Comparison of ENCODE assay signal across 15 cellular contexts in genomic region chr1:159996653-159997052, GRCh38. TPM values are rescaled to one million over a fixed set of nuclear protein-coding genes. Genes with fewer than 3 reads are reported as not detected.
DNase-seq lines count a peak whose midpoint lies in the region; ATAC-seq, FAIRE-seq and TF ChIP-seq lines count a peak whose summit lies in the region.
"Had no signal": no experiment of that assay in that cellular context is flagged by ENCODE, and none has a peak within 500 bp of the region (broad histone marks: within the 10 kb centered on the region; RNA-seq: fewer than 3 reads in every experiment).

No MANE protein-coding gene starts in this region.

- no peaks in the 10 kb centered on the region for H3K36me3 ChIP-seq in astrocyte (ENCODE audit: insufficient read depth, low read length)

- H3K27ac ChIP-seq in astrocyte (ENCODE audit: low read depth, low read length), result peak overlapping the region; percentile 62
- H3K27ac ChIP-seq: HL-60 had no signal

- intact Hi-C loops in Right ventricle myocardium inferior (cut with DNase I) (no loop called here), cardiac septum (cut with DNase I) (no loop called here), left ventricle myocardium superior (cut with micrococcal nuclease) (no loop called here)

- no peaks in the 10 kb centered on the region for H3K9me3 Mint-ChIP-seq in astrocyte (ENCODE audit: unreplicated experiment)

- H3K4me2 ChIP-seq in astrocyte (ENCODE audit: low read length), result peak overlapping the region; percentile 65

- TF ChIP-seq CTCF in astrocyte (IDR thresholded peaks at IDR 0.05; ENCODE audit: insufficient read depth, low read depth, low read length), result no peak

- FAIRE-seq in astrocyte (lab: Jason Lieb, UNC) (peak; percentile 45), urothelium cell line (lab: Jason Lieb, UNC) (peak; percentile 42)

- H3K4me1 Mint-ChIP-seq in astrocyte (ENCODE audit: low read depth, unreplicated experiment), result peaks cover 29% of the 10 kb centered on the region

- H3K27ac Mint-ChIP-seq in astrocyte (ENCODE audit: unreplicated experiment), result peak overlapping the region; percentile 19

- H3K27me3 ChIP-seq in astrocyte (ENCODE audit: insufficient read depth, low read length), result no peaks in the 10 kb centered on the region

- no peaks in the 10 kb centered on the region for H3K36me3 Mint-ChIP-seq in astrocyte (ENCODE audit: low read depth, unreplicated experiment)

- H3K9me3 ChIP-seq in astrocyte (ENCODE audit: insufficient read depth, low read depth, low read length), result no peaks in the 10 kb centered on the region

- DNase-seq in Right ventricle myocardium inferior (ENCODE audit: missing footprints), result no peak
- no peak for DNase-seq in cardiac septum (ENCODE audit: low spot score)
- DNase-seq in astrocyte (ENCODE audit: low read depth), result peak; percentile 94
- no peak for DNase-seq in left ventricle myocardium superior
- peak; percentile 77 for DNase-seq in urothelium cell line (ENCODE audit: low spot score)
- no peak for DNase-seq in HUDEP-2 (lab: John Stamatoyannopoulos, UW; ENCODE audit: unreplicated experiment in 76 of 76)
- DNase-seq in stimulated activated CD4-positive, alpha-beta T cell treated with anti-CD3 and anti-CD28 coated beads, Interleukin-4, amount 100 ng/mL, for 24 hours, result no peak
- DNase-seq: activated T-cell treated with anti-CD3 and anti-CD28 coated beads, Interleukin-2, amount 50 U/mL, for 1 hour; caudate nucleus; NCI-H1930 had no signal

- peak overlapping the region; percentile 2 for H3K4me3 ChIP-seq in astrocyte (ENCODE audit: insufficient read depth, low read depth, low read length)

- peak overlapping the region; percentile 12 for H3K9ac ChIP-seq in astrocyte (ENCODE audit: low read length)

- peaks cover 8% of the 10 kb centered on the region for H3K4me1 ChIP-seq in astrocyte (ENCODE audit: insufficient read depth, low read length)

- no peak overlapping the region for H2AFZ ChIP-seq in astrocyte (ENCODE audit: low read depth, low read length)

- no peaks in the 10 kb centered on the region for H4K20me1 ChIP-seq in astrocyte (ENCODE audit: insufficient read depth, low read length)

- no peak overlapping the region for H3K4me3 Mint-ChIP-seq in astrocyte (ENCODE audit: unreplicated experiment)

- peaks cover 3% of the 10 kb centered on the region for H3K27me3 Mint-ChIP-seq in astrocyte (ENCODE audit: low read depth, unreplicated experiment)

- ATAC-seq in Right ventricle myocardium inferior (peak; percentile 70), left ventricle myocardium superior (peak; percentile 92), GM21526 (IDR thresholded peaks at IDR 0.05; ENCODE audit: low FRiP score, unreplicated experiment) (no peak)
- ATAC-seq: sciatic nerve had no signal

- H3K79me2 ChIP-seq in astrocyte (ENCODE audit: insufficient read depth, low read length), result no peaks in the 10 kb centered on the region

RNA-seq across cellular contexts. Expression of gene PIGM, which starts 35.1 kb away (rescaled TPM):
- total RNA-seq in Right ventricle myocardium inferior (2.4 TPM), cardiac septum (2.3 TPM), astrocyte (7.0 and 7.8 TPM in 2 replicates), left ventricle myocardium superior (2.4 TPM)

RNA-seq across cellular contexts. Expression of gene SLAMF9, which starts 42.6 kb away (rescaled TPM):
- total RNA-seq in Right ventricle myocardium inferior (not detected), cardiac septum (not detected), astrocyte (0.43 TPM in 1 of 2 replicates, not detected in the other), left ventricle myocardium superior (not detected)
- total RNA-seq: A673, ureter had no signal

RNA-seq across cellular contexts. Expression of gene IGSF9, which starts 51.2 kb away (rescaled TPM):
- total RNA-seq in Right ventricle myocardium inferior (0.30 TPM), cardiac septum (not detected), astrocyte (0.89 and 2.1 TPM in 2 replicates), left ventricle myocardium superior (0.79 TPM)

Comparison
In these comparisons a context has a peak if more than half of its experiments do, and no peak if none do; other contexts are left out.
1. DNase-seq: peak in astrocyte (single experiment) and urothelium cell line (single experiment); none in Right ventricle myocardium inferior (single experiment), cardiac septum (single experiment), left ventricle myocardium superior (single experiment), HUDEP-2 (0 of 76) and stimulated activated CD4-positive, alpha-beta T cell treated with anti-CD3 and anti-CD28 coated beads, Interleukin-4, amount 100 ng/mL, for 24 hours (single experiment).